Comparison of ENCODE assay signal across 8 cellular contexts in the genomic region with DNA sequence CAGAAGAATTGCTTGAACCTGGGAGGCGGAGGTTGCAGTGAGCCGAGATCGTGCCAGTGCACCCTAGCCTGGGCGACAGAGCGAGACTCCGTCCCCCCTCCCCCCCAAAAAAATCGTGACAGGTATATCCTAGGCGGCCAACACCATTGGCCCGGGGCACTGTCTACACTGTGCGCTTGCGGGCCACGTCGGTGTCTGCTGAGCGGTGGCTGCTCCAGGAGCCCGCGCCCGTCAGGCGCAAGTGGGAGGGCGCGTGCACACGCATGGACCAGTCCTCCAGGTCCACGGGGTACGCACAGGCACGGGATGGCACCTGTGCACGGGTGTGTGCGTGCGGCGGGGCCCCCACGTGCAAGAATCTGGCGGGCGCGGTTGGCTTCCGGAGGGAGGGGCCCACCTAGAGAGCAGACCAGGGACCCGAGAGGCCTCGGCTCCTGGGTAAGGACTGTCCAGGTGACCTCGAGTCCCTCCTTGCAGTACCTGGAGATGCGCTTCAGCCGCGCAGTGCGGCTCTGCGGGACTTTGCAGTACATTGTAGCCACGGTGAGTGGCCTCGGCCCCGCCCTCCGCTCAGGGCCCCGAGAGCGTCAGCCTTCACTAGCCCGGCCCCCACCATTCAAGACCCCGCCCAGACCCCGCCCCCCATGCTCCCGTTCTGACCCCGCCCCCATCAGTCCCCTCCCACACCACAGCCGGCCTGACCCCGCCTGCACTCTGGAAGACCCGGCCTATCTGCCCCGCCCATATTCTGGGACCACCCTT. TPM values are rescaled to one million over a fixed set of nuclear protein-coding genes. Genes with fewer than 3 reads are reported as not detected.
DNase-seq lines count a peak whose midpoint lies in the region; ATAC-seq and TF ChIP-seq lines count a peak whose summit lies in the region.

No MANE protein-coding gene starts in this region.

- H3K27ac ChIP-seq in Peyer's patch, result peak overlapping the region in 1 of 4 donors; percentile 58

- peaks cover 0 to 33% of the 10 kb centered on the region in 2 donors for H3K27me3 ChIP-seq in Peyer's patch

- peak overlapping the region; percentile 21 to 48 (median 35) for H3K4me3 ChIP-seq in Peyer's patch

- TF ChIP-seq CTCF in Peyer's patch (IDR thresholded peaks at IDR 0.05), result no peak

- H3K36me3 ChIP-seq in Peyer's patch, result no peaks in the 10 kb centered on the region

- peak; percentile 86 for ATAC-seq in left colon
- peak; percentile 75 for ATAC-seq in stimulated activated naive CD8-positive, alpha-beta T cell treated with anti-CD3 and anti-CD28 coated beads, Interleukin-15, Interleukin-2, amounts not matched to agents 100 U/mL and 50 U/mL, for 24 hours
- ATAC-seq in HG02798 (IDR thresholded peaks at IDR 0.05; ENCODE audit: poor library complexity, unreplicated experiment), result no peak
- ATAC-seq in GM21717 (IDR thresholded peaks at IDR 0.05; ENCODE audit: unreplicated experiment), result no peak

- no peaks in the 10 kb centered on the region for H3K9me3 ChIP-seq in Peyer's patch

- H3K4me1 ChIP-seq in Peyer's patch, result peaks cover 0 to 23% (median 19%) of the 10 kb centered on the region in 4 donors

- no peak for TF ChIP-seq POLR2A in Peyer's patch (IDR thresholded peaks at IDR 0.05)

- intact Hi-C loops in left colon (cut with DNase I, micrococcal nuclease), result no loop called here

- DNase-seq in NCI-H524 (lab: John Stamatoyannopoulos, UW), result peak; percentile 24 to 69
- DNase-seq in NCI-H524 treated with DMSO at 0.1 percent for 48 hours (lab: John Stamatoyannopoulos, UW), result no peak
- DNase-seq in Peyer's patch, result peak; percentile 63 to 79 (median 79)
- DNase-seq in activated effector memory CD4-positive, alpha-beta T cell treated with anti-CD3 and anti-CD28 coated beads, Interleukin-2, amount 50 U/mL, for 16 hours, result peak; percentile 87
- peak; percentile 43 to 72 for DNase-seq in left colon
- DNase-seq in stimulated activated naive CD8-positive, alpha-beta T cell treated with anti-CD3 and anti-CD28 coated beads, Interleukin-15, Interleukin-2, amounts not matched to agents 100 U/mL and 50 U/mL, for 24 hours, result peak; percentile 77

RNA-seq across cellular contexts. Expression of gene SLC5A5, which starts 2.1 kb away (rescaled TPM):
- total RNA-seq in Peyer's patch, result not detected
- not detected for total RNA-seq in left colon

RNA-seq across cellular contexts. Expression of gene RPL18A, which starts 14.1 kb away (rescaled TPM):
- total RNA-seq in Peyer's patch, result 100 to 1,000 TPM; 456 to 824 (median 599) TPM
- 1,000 to 10,000 TPM; 1,406 to 1,485 TPM for total RNA-seq in left colon

RNA-seq across cellular contexts. Expression of gene JAK3, which starts 26.1 kb away (rescaled TPM):
- total RNA-seq in Peyer's patch (10 to 100 TPM in 1 of 4 donors, 1 to 10 TPM in 3; 4.0 to 32.2 (median 5.4) TPM), left colon (1 to 10 TPM; 2.7 to 3.7 TPM)

RNA-seq across cellular contexts. Expression of gene INSL3, which starts 52.5 kb away (rescaled TPM):
- total RNA-seq in Peyer's patch (not detected), left colon (not detected)

RNA-seq across cellular contexts. Expression of gene CCDC124, which starts 59.0 kb away (rescaled TPM):
- total RNA-seq in Peyer's patch (10 to 100 TPM; 18.9 to 33.0 (median 24.4) TPM), left colon (10 to 100 TPM; 39.5 to 51.5 TPM)

Comparison
In these comparisons a context has a peak if more than half of its experiments do, and no peak if none do; other contexts are left out.
1. ATAC-seq: peak in left colon (single experiment) and stimulated activated naive CD8-positive, alpha-beta T cell treated with anti-CD3 and anti-CD28 coated beads, Interleukin-15, Interleukin-2, amounts not matched to agents 100 U/mL and 50 U/mL, for 24 hours (single experiment); none in HG02798 (single experiment) and GM21717 (single experiment).